ENCODE assay signal across 8 cellular contexts in genomic region chr1:87333692-87334347, GRCh38. TPM values are rescaled to one million over a fixed set of nuclear protein-coding genes. Genes with fewer than 3 reads are reported as not detected.
A peak's percentile ranks its signal among the peaks of the same experiment; 100 is the strongest.
DNase-seq lines count a peak whose midpoint lies in the region; ATAC-seq and TF ChIP-seq lines count a peak whose summit lies in the region.

No MANE protein-coding gene starts in this region.

- no peaks in the 10 kb centered on the region for H3K36me3 ChIP-seq in ES-I3 (ENCODE audit: insufficient read depth, low read length)
- H3K36me3 ChIP-seq in lower lobe of right lung, result peaks cover 14% of the 10 kb centered on the region

- intact Hi-C loops in lower lobe of right lung (cut with DNase I), result no loop called here

- peaks cover 33% of the 10 kb centered on the region for H3K4me1 ChIP-seq in ES-I3 (ENCODE audit: insufficient read depth, low read length)
- peaks cover 60% of the 10 kb centered on the region for H3K4me1 ChIP-seq in lower lobe of right lung

- no peaks in the 10 kb centered on the region for H3K9me3 ChIP-seq in ES-I3 (ENCODE audit: control insufficient read depth, insufficient read depth, low read length)
- H3K9me3 ChIP-seq in lower lobe of right lung, result no peaks in the 10 kb centered on the region

- H3K9ac ChIP-seq in ES-I3 (ENCODE audit: low read depth, low read length), result peak overlapping the region; percentile 68; the same call in 1 of the 2 replicates

- no peak for ATAC-seq in lower lobe of right lung

- no peaks in the 10 kb centered on the region for H3K27me3 ChIP-seq in HL-60 (ENCODE audit: insufficient read depth, poor library complexity, severe bottlenecking)
- no peaks in the 10 kb centered on the region for H3K27me3 ChIP-seq in lower lobe of right lung (ENCODE audit: low read depth)

- peak overlapping the region; percentile 88 for H3K27ac ChIP-seq in HL-60 (replicated peaks)
- peak overlapping the region; percentile 4 for H3K27ac ChIP-seq in angular gyrus (ENCODE audit: low read depth, low read length)
- H3K27ac ChIP-seq in lower lobe of right lung, result peak overlapping the region; percentile 83

- no peak for TF ChIP-seq CTCF in HL-60 (IDR thresholded peaks at IDR 0.05; ENCODE audit: insufficient read depth, low read length)
- no peak for TF ChIP-seq CTCF in lower lobe of right lung (IDR thresholded peaks at IDR 0.05)

- peak overlapping the region; percentile 47 for H3K4me3 ChIP-seq in HL-60 (replicated peaks; ENCODE audit: insufficient read depth, low read length)
- H3K4me3 ChIP-seq in lower lobe of right lung, result peak overlapping the region; percentile 87

- DNase-seq in HL-60 (ENCODE audit: low read depth in 1 of 2, low spot score in 1 of 2) (peak in 1 of 2 experiments; percentile 21), lower lobe of right lung (no peak), NCI-H1694 (lab: John Stamatoyannopoulos, UW) (no peak), NCI-H2171 (lab: John Stamatoyannopoulos, UW) (no peak), COR-L47 (lab: John Stamatoyannopoulos, UW) (no peak)
- DNase-seq in stimulated activated CD4-positive, alpha-beta T cell treated with anti-CD3 and anti-CD28 coated beads, Interleukin-4, amount 100 ng/mL, for 24 hours, result no peak

RNA-seq across cellular contexts. Expression of gene LMO4, which starts 5.1 kb away (rescaled TPM):
- 53.0 TPM for total RNA-seq in lower lobe of right lung

Comparison
In these comparisons a context has a peak if more than half of its experiments do, and no peak if none do; other contexts are left out.
1. H3K27ac ChIP-seq: peak in every context shown above with its lines; median percentile 88 in HL-60; 83 in lower lobe of right lung; 4 in angular gyrus.